ENCODE assay signal across 10 cellular contexts in genomic region chr2:46306320-46306719, GRCh38. TPM values are rescaled to one million over a fixed set of nuclear protein-coding genes. Genes with fewer than 3 reads are reported as not detected.
DNase-seq lines count a peak whose midpoint lies in the region; ATAC-seq, FAIRE-seq and TF ChIP-seq lines count a peak whose summit lies in the region.
"Had no signal": no experiment of that assay in that cellular context is flagged by ENCODE, and none has a peak within 500 bp of the region (broad histone marks: within the 10 kb centered on the region; RNA-seq: fewer than 3 reads in every experiment).

No MANE protein-coding gene starts in this region.

- POLR2A ChIA-PET in T-cell (lab: Charles Lee) = no interaction called here

- ATAC-seq in upper lobe of left lung (ENCODE audit: low FRiP score in 2 of 2) = peak; percentile 42 to 72
- no peak for ATAC-seq in T-cell (replicated peaks in 1 of 4)
- ATAC-seq in GM21367 (IDR thresholded peaks at IDR 0.05; ENCODE audit: unreplicated experiment) = no peak

- H3K9me3 ChIP-seq in upper lobe of left lung = no peaks in the 10 kb centered on the region

- WGBS in upper lobe of left lung, 2 donors = 7 to 25% methylated on average over 2 of the region's 2 CpGs

- no peak for TF ChIP-seq CTCF in upper lobe of left lung (IDR thresholded peaks at IDR 0.05)

- peaks cover 66 to 87% (median 86%) of the 10 kb centered on the region in 4 donors for H3K4me1 ChIP-seq in upper lobe of left lung

- peaks cover 0 to 32% (median 1%) of the 10 kb centered on the region in 4 donors for H3K36me3 ChIP-seq in upper lobe of left lung

- H3K36me3 Mint-ChIP-seq in T-cell = no peaks in the 10 kb centered on the region

- DNase-seq in M059J (ENCODE audit: low read depth) (peak; percentile 94), RKO (ENCODE audit: low spot score) (peak; percentile 10), upper lobe of left lung (peak in 1 of 2 donors; percentile 41), T-cell (no peak), GM19238 (ENCODE audit: insufficient read length, low spot score) (no peak)
- DNase-seq: activated naive CD8-positive, alpha-beta T cell treated with anti-CD3 and anti-CD28 coated beads, Interleukin-2, amount 10 ng/mL, durations not matched to agents 7 days and 5 days; hippocampal formation had no signal

- peak in 3 of 4 donors; percentile 73 to 97 (median 95) for TF ChIP-seq EP300 in upper lobe of left lung (IDR thresholded peaks at IDR 0.05)

- peak; percentile 76 for FAIRE-seq in islet of Langerhans (lab: Jason Lieb, UNC)
- FAIRE-seq: TTC549 had no signal

- peak overlapping the region; percentile 95 to 99 (median 97) for H3K27ac ChIP-seq in upper lobe of left lung

- H3K4me3 Mint-ChIP-seq in T-cell = no peak overlapping the region
- H3K4me3 Mint-ChIP-seq: activated naive CD8-positive, alpha-beta T cell treated with anti-CD3 and anti-CD28 coated beads, Interleukin-2, amount 10 ng/mL, durations not matched to agents 7 days and 5 days had no signal

- peaks cover 52 to 61% of the 10 kb centered on the region in 2 donors for H3K27me3 Mint-ChIP-seq in T-cell

- CTCF ChIA-PET in T-cell (lab: Charles Lee) = no interaction called here

- peak in 1 of 4 donors; percentile 28 for TF ChIP-seq POLR2A in upper lobe of left lung (IDR thresholded peaks at IDR 0.05)

- no peaks in the 10 kb centered on the region for H3K9me3 Mint-ChIP-seq in T-cell

- H3K4me1 Mint-ChIP-seq in T-cell = peaks cover 28 to 39% (median 36%) of the 10 kb centered on the region in 3 donors

- peak overlapping the region in 2 of 4 donors; percentile 19 to 84 for H3K4me3 ChIP-seq in upper lobe of left lung

- H3K27ac Mint-ChIP-seq in T-cell = no peak overlapping the region
- H3K27ac Mint-ChIP-seq: activated naive CD8-positive, alpha-beta T cell treated with anti-CD3 and anti-CD28 coated beads, Interleukin-2, amount 10 ng/mL, durations not matched to agents 7 days and 5 days had no signal

- no peaks in the 10 kb centered on the region for H3K27me3 ChIP-seq in upper lobe of left lung

RNA-seq across cellular contexts. Expression of gene EPAS1, which starts 9.1 kb away (rescaled TPM):
- 22.0 and 23.7 TPM in 2 replicates for total RNA-seq in M059J (2014; rRNA removed; shearing (Covaris generic))
- total RNA-seq in upper lobe of left lung = 1,000 to 10,000 TPM in 4 of 6 donors, 100 to 1,000 TPM in 2; 440 to 1,878 (median 1,131) TPM
- total RNA-seq in T-cell = 1 to 10 TPM; 1.0 to 4.0 (median 3.0) TPM

Comparison
In these comparisons a context has a peak if more than half of its experiments do, and no peak if none do; other contexts are left out.
1. DNase-seq: peak in M059J (single experiment) and RKO (single experiment); none in T-cell (0 of 34) and GM19238 (single experiment).
2. ATAC-seq: peak in upper lobe of left lung (2 of 2); none in T-cell (0 of 4) and GM21367 (single experiment).
3. RNA of gene EPAS1, which starts 9.1 kb away (total RNA-seq): 440 to 1,878 TPM in upper lobe of left lung; 22.0 to 23.7 TPM in M059J and 1.0 to 4.0 TPM in T-cell; every median in the first group is over 10 times any median in the second.